In the genomic region with DNA sequence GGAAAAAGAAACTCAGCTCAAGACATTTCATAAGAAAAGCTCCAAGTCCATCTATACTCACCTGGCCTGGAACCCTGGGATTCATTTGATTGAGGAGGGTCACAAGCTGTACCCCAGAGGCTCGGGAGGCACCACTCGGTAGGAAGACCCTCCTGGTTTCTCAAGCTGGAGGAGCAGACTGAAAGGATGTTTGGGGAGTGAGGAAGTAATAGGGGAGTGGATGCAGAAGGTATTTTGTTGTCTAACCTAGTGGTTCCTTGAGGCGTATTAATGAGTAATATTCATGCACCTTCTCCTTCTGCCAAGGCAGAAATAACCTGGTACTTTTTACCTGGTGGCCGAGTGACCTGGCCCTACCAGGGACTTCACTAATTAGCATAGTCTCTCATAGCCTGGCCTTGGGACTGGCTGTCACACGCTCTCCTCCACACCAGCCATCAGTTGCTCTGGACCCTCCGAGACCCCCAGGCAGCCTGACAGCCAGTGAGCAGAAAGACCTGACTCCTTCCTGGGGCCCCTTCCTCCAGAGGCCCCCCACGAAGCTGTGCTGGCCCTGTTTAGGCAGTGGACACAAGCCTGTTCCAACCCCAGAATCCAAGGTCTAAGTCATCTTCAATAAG, we compare ENCODE assay signal across 10 cellular contexts.
A peak's percentile ranks its signal among the peaks of the same experiment; 100 is the strongest.
DNase-seq lines count a peak whose midpoint lies in the region; ATAC-seq and TF ChIP-seq lines count a peak whose summit lies in the region.
"Had no signal": no experiment of that assay in that cellular context is flagged by ENCODE, and none has a peak within 500 bp of the region (broad histone marks: within the 10 kb centered on the region; RNA-seq: fewer than 3 reads in every experiment).

No MANE protein-coding gene starts in this region.

- ATAC-seq in activated CD8-positive, alpha-beta T cell treated with anti-CD3 and anti-CD28 coated beads, Interleukin-2, amount 10 ng/mL, durations not matched to agents 7 days and 5 days, result no peak
- no peak for ATAC-seq in lower lobe of right lung
- ATAC-seq in esophagus mucosa, result no peak
- ATAC-seq: heart left ventricle had no signal

- peak overlapping the region; percentile 93 for H3K27ac Mint-ChIP-seq in activated CD8-positive, alpha-beta T cell treated with anti-CD3 and anti-CD28 coated beads, Interleukin-2, amount 10 ng/mL, durations not matched to agents 7 days and 5 days
- no peak overlapping the region for H3K27ac Mint-ChIP-seq in Calu3 (ENCODE audit: unreplicated experiment)

- DNase-seq in stimulated activated CD4-positive, alpha-beta T cell treated with anti-CD3 and anti-CD28 coated beads, Interleukin-4, amount 100 ng/mL, for 1 hour, result peak; percentile 16
- no peak for DNase-seq in stimulated activated CD4-positive, alpha-beta T cell treated with anti-CD3 and anti-CD28 coated beads, Interleukin-4, amount 100 ng/mL, for 24 hours
- DNase-seq in activated CD8-positive, alpha-beta T cell treated with anti-CD3 and anti-CD28 coated beads, Interleukin-2, amount 10 ng/mL, durations not matched to agents 7 days and 5 days, result no peak
- DNase-seq in lower lobe of right lung (no peak), vagina (ENCODE audit: extremely low spot score in 2 of 2) (peak in 1 of 2 donors; percentile 83), KG1 (lab: John Stamatoyannopoulos, UW) (no peak), Calu3 (no peak)
- DNase-seq: heart left ventricle, Right ventricle myocardium superior had no signal

- H3K27ac ChIP-seq in lower lobe of right lung (peak overlapping the region; percentile 39), vagina (peak overlapping the region; percentile 93)

- no peaks in the 10 kb centered on the region for H3K27me3 Mint-ChIP-seq in activated CD8-positive, alpha-beta T cell treated with anti-CD3 and anti-CD28 coated beads, Interleukin-2, amount 10 ng/mL, durations not matched to agents 7 days and 5 days (ENCODE audit: low read depth)
- H3K27me3 Mint-ChIP-seq in Calu3 (ENCODE audit: unreplicated experiment), result peaks cover 21% of the 10 kb centered on the region

- H3K9me3 ChIP-seq in lower lobe of right lung (no peaks in the 10 kb centered on the region), vagina (no peaks in the 10 kb centered on the region)
- H3K9me3 ChIP-seq: heart left ventricle had no signal

- POLR2A ChIA-PET in activated CD8-positive, alpha-beta T cell treated with anti-CD3 and anti-CD28 coated beads, Interleukin-2, amount 10 ng/mL, durations not matched to agents 7 days and 5 days (lab: Charles Lee), result interaction anchor here (0.9 to 13.9 kb wide), 14 partner anchors 20 to 160 kb away, joined by 3 to 152 read pairs (median 6); a partner anchor contains a TSS

- CTCF ChIA-PET in activated CD8-positive, alpha-beta T cell treated with anti-CD3 and anti-CD28 coated beads, Interleukin-2, amount 10 ng/mL, durations not matched to agents 7 days and 5 days (lab: Charles Lee), result interaction anchor here (0.7 to 9.0 kb wide), 8 partner anchors 11 to 165 kb away, joined by 3 to 108 read pairs (median 6); a partner anchor contains a TSS
- CTCF ChIA-PET in Calu3 (lab: Charles Lee), result no interaction called here

- H3K27me3 ChIP-seq in lower lobe of right lung (ENCODE audit: low read depth), result no peaks in the 10 kb centered on the region
- H3K27me3 ChIP-seq in vagina, result no peaks in the 10 kb centered on the region
- H3K27me3 ChIP-seq: heart left ventricle had no signal

- H3K36me3 Mint-ChIP-seq in activated CD8-positive, alpha-beta T cell treated with anti-CD3 and anti-CD28 coated beads, Interleukin-2, amount 10 ng/mL, durations not matched to agents 7 days and 5 days (ENCODE audit: low read depth), result peaks cover 78% of the 10 kb centered on the region
- H3K36me3 Mint-ChIP-seq in Calu3 (ENCODE audit: insufficient read depth, unreplicated experiment), result no peaks in the 10 kb centered on the region

- H3K4me1 Mint-ChIP-seq in activated CD8-positive, alpha-beta T cell treated with anti-CD3 and anti-CD28 coated beads, Interleukin-2, amount 10 ng/mL, durations not matched to agents 7 days and 5 days (ENCODE audit: low read depth), result peaks cover 100% of the 10 kb centered on the region
- peaks cover 35% of the 10 kb centered on the region for H3K4me1 Mint-ChIP-seq in Calu3 (ENCODE audit: low read depth, unreplicated experiment)

- H3K36me3 ChIP-seq in lower lobe of right lung (no peaks in the 10 kb centered on the region), vagina (no peaks in the 10 kb centered on the region)
- H3K36me3 ChIP-seq: heart left ventricle had no signal

- TF ChIP-seq CTCF in lower lobe of right lung (IDR thresholded peaks at IDR 0.05) (no peak), vagina (IDR thresholded peaks at IDR 0.05) (no peak), Calu3 (IDR thresholded peaks at IDR 0.05; ENCODE audit: unreplicated experiment) (no peak)

- no TSS peak for BruUV-seq in Calu3 (replicated peaks; lab: Mats Ljungman, UMichigan)

- H3K9me3 Mint-ChIP-seq in activated CD8-positive, alpha-beta T cell treated with anti-CD3 and anti-CD28 coated beads, Interleukin-2, amount 10 ng/mL, durations not matched to agents 7 days and 5 days (ENCODE audit: insufficient read depth), result no peaks in the 10 kb centered on the region
- H3K9me3 Mint-ChIP-seq in Calu3 (ENCODE audit: low read depth, unreplicated experiment), result no peaks in the 10 kb centered on the region

- no peak overlapping the region for H3K4me3 ChIP-seq in lower lobe of right lung
- no peak overlapping the region for H3K4me3 ChIP-seq in vagina

- intact Hi-C loops in lower lobe of right lung (cut with DNase I), result no loop called here
- intact Hi-C loops in vagina (cut with DNase I), result no loop called here
- intact Hi-C loops in Calu3 (cut with micrococcal nuclease; ENCODE audit: unreplicated experiment), result loop anchor here (5.0 kb wide), 1 partner anchor 141 kb away; no protein-coding TSS in a partner anchor

- peak overlapping the region; percentile 78 for H3K4me3 Mint-ChIP-seq in activated CD8-positive, alpha-beta T cell treated with anti-CD3 and anti-CD28 coated beads, Interleukin-2, amount 10 ng/mL, durations not matched to agents 7 days and 5 days
- no peak overlapping the region for H3K4me3 Mint-ChIP-seq in Calu3 (ENCODE audit: low read depth, unreplicated experiment)

- peaks cover 38% of the 10 kb centered on the region for H3K4me1 ChIP-seq in lower lobe of right lung
- H3K4me1 ChIP-seq in vagina, result peaks cover 86% of the 10 kb centered on the region

- TF ChIP-seq POLR2A in vagina (IDR thresholded peaks at IDR 0.05), result no peak
